ENCODE assay signal across 1 cellular context in genomic region chr5:95859327-95860060, GRCh38.
A peak's percentile ranks its signal among the peaks of the same experiment; 100 is the strongest.
TF ChIP-seq lines count a peak whose summit lies in the region.

No MANE protein-coding gene starts in this region.

TF ChIP-seq in HepG2, 621 proteins besides CTCF, POLR2A, EP300 and RAD21 (continued from another document):
- TF ChIP-seq, protein P1, sequence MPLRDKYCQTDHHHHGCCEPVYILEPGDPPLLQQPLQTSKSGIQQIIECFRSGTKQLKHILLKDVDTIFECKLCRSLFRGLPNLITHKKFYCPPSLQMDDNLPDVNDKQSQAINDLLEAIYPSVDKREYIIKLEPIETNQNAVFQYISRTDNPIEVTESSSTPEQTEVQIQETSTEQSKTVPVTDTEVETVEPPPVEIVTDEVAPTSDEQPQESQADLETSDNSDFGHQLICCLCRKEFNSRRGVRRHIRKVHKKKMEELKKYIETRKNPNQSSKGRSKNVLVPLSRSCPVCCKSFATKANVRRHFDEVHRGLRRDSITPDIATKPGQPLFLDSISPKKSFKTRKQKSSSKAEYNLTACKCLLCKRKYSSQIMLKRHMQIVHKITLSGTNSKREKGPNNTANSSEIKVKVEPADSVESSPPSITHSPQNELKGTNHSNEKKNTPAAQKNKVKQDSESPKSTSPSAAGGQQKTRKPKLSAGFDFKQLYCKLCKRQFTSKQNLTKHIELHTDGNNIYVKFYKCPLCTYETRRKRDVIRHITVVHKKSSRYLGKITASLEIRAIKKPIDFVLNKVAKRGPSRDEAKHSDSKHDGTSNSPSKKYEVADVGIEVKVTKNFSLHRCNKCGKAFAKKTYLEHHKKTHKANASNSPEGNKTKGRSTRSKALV (CRISPR knock-in tag; IDR thresholded peaks at IDR 0.05), result 0 out of 2 replicates have a peak, but pooled peaks have one; percentile 9
- TF ChIP-seq, protein P2, sequence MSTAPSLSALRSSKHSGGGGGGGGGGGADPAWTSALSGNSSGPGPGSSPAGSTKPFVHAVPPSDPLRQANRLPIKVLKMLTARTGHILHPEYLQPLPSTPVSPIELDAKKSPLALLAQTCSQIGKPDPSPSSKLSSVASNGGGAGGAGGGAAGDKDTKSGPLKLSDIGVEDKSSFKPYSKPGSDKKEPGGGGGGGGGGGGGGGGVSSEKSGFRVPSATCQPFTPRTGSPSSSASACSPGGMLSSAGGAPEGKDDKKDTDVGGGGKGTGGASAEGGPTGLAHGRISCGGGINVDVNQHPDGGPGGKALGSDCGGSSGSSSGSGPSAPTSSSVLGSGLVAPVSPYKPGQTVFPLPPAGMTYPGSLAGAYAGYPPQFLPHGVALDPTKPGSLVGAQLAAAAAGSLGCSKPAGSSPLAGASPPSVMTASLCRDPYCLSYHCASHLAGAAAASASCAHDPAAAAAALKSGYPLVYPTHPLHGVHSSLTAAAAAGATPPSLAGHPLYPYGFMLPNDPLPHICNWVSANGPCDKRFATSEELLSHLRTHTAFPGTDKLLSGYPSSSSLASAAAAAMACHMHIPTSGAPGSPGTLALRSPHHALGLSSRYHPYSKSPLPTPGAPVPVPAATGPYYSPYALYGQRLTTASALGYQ (CRISPR knock-in tag; IDR thresholded peaks at IDR 0.05), result 0 out of 2 replicates have a peak, but pooled peaks have one; percentile 10
- peak; percentile 4 for TF ChIP-seq ZNF18 (CRISPR knock-in tag; IDR thresholded peaks at IDR 0.05; ENCODE audit: insufficient replicate concordance)
